ENCODE assay signal across 30 cellular contexts in the genomic region with DNA sequence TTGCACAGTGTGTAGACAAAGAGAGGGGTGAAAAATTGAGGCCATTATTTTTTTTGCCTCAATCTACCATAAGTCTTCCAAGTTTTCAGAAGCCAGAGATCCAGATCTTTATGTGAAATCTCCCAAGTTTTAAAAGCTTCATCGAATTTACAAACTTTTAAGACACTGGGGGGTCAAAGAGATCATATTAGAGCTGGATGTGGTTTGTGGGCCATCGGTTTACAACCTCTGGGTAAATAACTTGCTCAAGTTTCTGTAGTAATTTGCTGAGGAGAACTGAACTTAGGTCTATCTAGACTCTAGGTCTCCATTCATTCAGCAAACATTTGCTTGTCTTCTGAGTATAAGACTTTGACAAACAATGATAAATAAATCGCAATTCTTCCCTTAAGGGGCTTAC. TPM values are rescaled to one million over a fixed set of nuclear protein-coding genes. Genes with fewer than 3 reads are reported as not detected.
DNase-seq lines count a peak whose midpoint lies in the region; ATAC-seq and TF ChIP-seq lines count a peak whose summit lies in the region.
"Had no signal": no experiment of that assay in that cellular context is flagged by ENCODE, and none has a peak within 500 bp of the region (broad histone marks: within the 10 kb centered on the region; RNA-seq: fewer than 3 reads in every experiment).

No MANE protein-coding gene starts in this region.

- TF ChIP-seq CTCF in OCI-LY1 (IDR thresholded peaks at IDR 0.05; ENCODE audit: low read length) (no peak), foreskin keratinocyte (conservative IDR thresholded peaks at IDR 0.05) (no peak)

- no peak overlapping the region for H3K4me2 ChIP-seq in OCI-LY1 (ENCODE audit: low read length)

- no peak overlapping the region for H3K9ac ChIP-seq in OCI-LY1 (ENCODE audit: low read length)

- H3K36me3 Mint-ChIP-seq in activated T-cell treated with anti-CD3 and anti-CD28 coated beads, Interleukin-2, amount 50 U/mL, for 72 hours (ENCODE audit: insufficient read depth in 2 of 2): peaks cover 8 to 14% of the 10 kb centered on the region in 2 donors
- peaks cover 22% of the 10 kb centered on the region for H3K36me3 Mint-ChIP-seq in activated naive CD8-positive, alpha-beta T cell treated with anti-CD3 and anti-CD28 coated beads, Interleukin-2, amount 50 U/mL, for 24 hours (ENCODE audit: low read depth)

- no peak overlapping the region for H3K4me3 ChIP-seq in OCI-LY1 (ENCODE audit: low read depth, low read length, poor library complexity, severe bottlenecking)
- H3K4me3 ChIP-seq: HAP-1, testis had no signal

- H3K9me2 ChIP-seq in OCI-LY1 (ENCODE audit: low read depth, low read length): no peaks in the 10 kb centered on the region

- H3K4me1 Mint-ChIP-seq in activated T-cell treated with anti-CD3 and anti-CD28 coated beads, Interleukin-2, amount 50 U/mL, for 72 hours (ENCODE audit: low read depth): peaks cover 47% of the 10 kb centered on the region
- H3K4me1 Mint-ChIP-seq in activated naive CD8-positive, alpha-beta T cell treated with anti-CD3 and anti-CD28 coated beads, Interleukin-2, amount 50 U/mL, for 24 hours: peaks cover 73% of the 10 kb centered on the region
- H3K4me1 Mint-ChIP-seq in stimulated activated naive CD8-positive, alpha-beta T cell treated with anti-CD3 and anti-CD28 coated beads, Interleukin-15, amount 100 ng/mL, for 72 hours: peaks cover 64% of the 10 kb centered on the region

- no peak overlapping the region for H2AFZ ChIP-seq in OCI-LY1 (ENCODE audit: low read length)

- H3K27me3 ChIP-seq in OCI-LY1 (ENCODE audit: insufficient read depth, low read length): no peaks in the 10 kb centered on the region
- no peaks in the 10 kb centered on the region for H3K27me3 ChIP-seq in foreskin keratinocyte
- H3K27me3 ChIP-seq: testis had no signal

- peaks cover 0 to 4% of the 10 kb centered on the region in 2 donors for H3K9me3 Mint-ChIP-seq in activated T-cell treated with anti-CD3 and anti-CD28 coated beads, Interleukin-2, amount 50 U/mL, for 72 hours
- peaks cover 7% of the 10 kb centered on the region for H3K9me3 Mint-ChIP-seq in activated naive CD8-positive, alpha-beta T cell treated with anti-CD3 and anti-CD28 coated beads, Interleukin-2, amount 50 U/mL, for 24 hours
- peaks cover 11 to 24% of the 10 kb centered on the region in 2 donors for H3K9me3 Mint-ChIP-seq in stimulated activated naive CD8-positive, alpha-beta T cell treated with anti-CD3 and anti-CD28 coated beads, Interleukin-15, amount 100 ng/mL, for 72 hours

- no peaks in the 10 kb centered on the region for H3K9me3 ChIP-seq in OCI-LY1 (ENCODE audit: low read length)
- H3K9me3 ChIP-seq: HAP-1, testis had no signal

- no peak for DNase-seq in activated T-cell treated with anti-CD3 and anti-CD28 coated beads, Interleukin-2, amount 50 U/mL, for 72 hours
- DNase-seq in activated T-cell treated with anti-CD3 and anti-CD28 coated beads, Interleukin-2, amount 50 U/mL, for 1 hour: no peak
- DNase-seq in activated naive CD8-positive, alpha-beta T cell treated with anti-CD3 and anti-CD28 coated beads, Interleukin-2, amount 50 U/mL, for 24 hours: no peak
- no peak for DNase-seq in stimulated activated naive CD8-positive, alpha-beta T cell treated with anti-CD3 and anti-CD28 coated beads, Interleukin-15, amount 100 ng/mL, for 72 hours
- DNase-seq in NCI-H187 (lab: John Stamatoyannopoulos, UW): no peak
- DNase-seq in foreskin keratinocyte: no peak
- DNase-seq: activated CD4-positive, CD25-positive, alpha-beta regulatory T cell treated with anti-CD3 and anti-CD28 coated beads, Interleukin-2, amount 50 U/mL, for 72 hours; AML-193; cortex of kidney; DMS53; effector memory CD4-positive, alpha-beta T cell; glutamatergic neuron; KG1; MM.1S; NCI-H2029 treated with DMSO at 0.1 percent for 48 hours; NCI-H2227 treated with DMSO at 0.1 percent for 48 hours; NCI-H526; nephron progenitor cell; PC-3; stimulated activated naive B cell treated with anti-CD40 and anti-IgM and Interleukin-4, amounts not matched to agents 10 μg/mL and 1 μg/mL and 100 μg/mL, for 72 hours; testis had no signal

- H3K79me2 ChIP-seq in OCI-LY1 (ENCODE audit: insufficient read depth, low read length): no peaks in the 10 kb centered on the region

- H3K27me3 Mint-ChIP-seq in activated T-cell treated with anti-CD3 and anti-CD28 coated beads, Interleukin-2, amount 50 U/mL, for 72 hours (ENCODE audit: low read depth): no peaks in the 10 kb centered on the region
- no peaks in the 10 kb centered on the region for H3K27me3 Mint-ChIP-seq in activated naive CD8-positive, alpha-beta T cell treated with anti-CD3 and anti-CD28 coated beads, Interleukin-2, amount 50 U/mL, for 24 hours
- H3K27me3 Mint-ChIP-seq in stimulated activated naive CD8-positive, alpha-beta T cell treated with anti-CD3 and anti-CD28 coated beads, Interleukin-15, amount 100 ng/mL, for 72 hours: no peaks in the 10 kb centered on the region
- H3K27me3 Mint-ChIP-seq: stimulated activated naive B cell treated with anti-CD40 and anti-IgM and Interleukin-4, amounts not matched to agents 10 μg/mL and 1 μg/mL and 100 μg/mL, for 72 hours had no signal

- ATAC-seq in activated T-cell treated with anti-CD3 and anti-CD28 coated beads, Interleukin-2, amount 50 U/mL, for 72 hours (replicated peaks in 1 of 2): no peak
- ATAC-seq in activated naive CD8-positive, alpha-beta T cell treated with anti-CD3 and anti-CD28 coated beads, Interleukin-2, amount 50 U/mL, for 24 hours: no peak
- no peak for ATAC-seq in stimulated activated naive CD8-positive, alpha-beta T cell treated with anti-CD3 and anti-CD28 coated beads, Interleukin-15, amount 100 ng/mL, for 72 hours
- ATAC-seq in foreskin keratinocyte: no peak
- ATAC-seq: PC-3 had no signal

- H3K36me3 ChIP-seq in OCI-LY1 (ENCODE audit: insufficient read depth, low read length): no peaks in the 10 kb centered on the region
- H3K36me3 ChIP-seq: HAP-1 had no signal

- H3F3A ChIP-seq in OCI-LY1 (ENCODE audit: insufficient read depth, low read length): 0 out of 2 replicates have a peak, but pooled peaks cover 7% of the 10 kb centered on the region

- H3K4me1 ChIP-seq in OCI-LY1 (ENCODE audit: insufficient read depth, low read length, severe bottlenecking): peaks cover 53% of the 10 kb centered on the region
- H3K4me1 ChIP-seq in foreskin keratinocyte: peaks cover 5% of the 10 kb centered on the region
- H3K4me1 ChIP-seq: HAP-1, testis had no signal

- peak overlapping the region; percentile 27 for H3K27ac Mint-ChIP-seq in activated T-cell treated with anti-CD3 and anti-CD28 coated beads, Interleukin-2, amount 50 U/mL, for 72 hours
- peak overlapping the region; percentile 96 for H3K27ac Mint-ChIP-seq in activated naive CD8-positive, alpha-beta T cell treated with anti-CD3 and anti-CD28 coated beads, Interleukin-2, amount 50 U/mL, for 24 hours
- peak overlapping the region; percentile 9 to 88 for H3K27ac Mint-ChIP-seq in stimulated activated naive CD8-positive, alpha-beta T cell treated with anti-CD3 and anti-CD28 coated beads, Interleukin-15, amount 100 ng/mL, for 72 hours
- H3K27ac Mint-ChIP-seq: nephron progenitor cell had no signal

- no peaks in the 10 kb centered on the region for H4K20me1 ChIP-seq in OCI-LY1 (ENCODE audit: insufficient read depth, low read length)

- H3K4me3 Mint-ChIP-seq in activated T-cell treated with anti-CD3 and anti-CD28 coated beads, Interleukin-2, amount 50 U/mL, for 72 hours: peak overlapping the region; percentile 8 to 19
- H3K4me3 Mint-ChIP-seq in activated naive CD8-positive, alpha-beta T cell treated with anti-CD3 and anti-CD28 coated beads, Interleukin-2, amount 50 U/mL, for 24 hours: peak overlapping the region; percentile 52
- H3K4me3 Mint-ChIP-seq in stimulated activated naive CD8-positive, alpha-beta T cell treated with anti-CD3 and anti-CD28 coated beads, Interleukin-15, amount 100 ng/mL, for 72 hours: peak overlapping the region; percentile 1 to 6
- H3K4me3 Mint-ChIP-seq: activated T-helper 1 cell treated with anti-CD3 and anti-CD28 coated beads, Interleukin-12 subunit alpha, Interleukin-12 subunit beta, Interleukin-2, Interleukin-4 antibody, amounts not matched to agents 30 ng/mL and 10 ng/mL and 1 ng/mL, durations not matched to agents 14 hours and 24 hours and 36 hours; nephron progenitor cell; stimulated activated naive B cell treated with anti-CD40 and anti-IgM and Interleukin-4, amounts not matched to agents 10 μg/mL and 1 μg/mL and 100 μg/mL, for 72 hours had no signal

- H3K27ac ChIP-seq in OCI-LY1 (ENCODE audit: low read depth, low read length, poor library complexity, severe bottlenecking): peak overlapping the region; percentile 82
- H3K27ac ChIP-seq in foreskin keratinocyte: no peak overlapping the region
- H3K27ac ChIP-seq: testis had no signal

RNA-seq across cellular contexts. Expression of gene CHRNA9, which starts 54.0 kb away (rescaled TPM):
- not detected for total RNA-seq in activated T-cell treated with anti-CD3 and anti-CD28 coated beads, Interleukin-2, amount 50 U/mL, for 72 hours
- 0.07 TPM in 1 of 2 replicates, not detected in the other for total RNA-seq in foreskin keratinocyte
- polyA plus RNA-seq in foreskin keratinocyte: 0.10 TPM in 1 of 2 replicates, not detected in the other
- total RNA-seq: activated T-helper 1 cell treated with anti-CD3 and anti-CD28 coated beads, Interleukin-12 subunit alpha, Interleukin-12 subunit beta, Interleukin-2, Interleukin-4 antibody, amounts not matched to agents 30 ng/mL and 10 ng/mL and 1 ng/mL, durations not matched to agents 14 hours and 24 hours and 36 hours; cardiac septum; epithelial cell of proximal tubule; mucosa of gallbladder; osteocyte; PC-3; T-helper 1 cell treated with Interleukin-12 subunit alpha and Interleukin-12 subunit beta and Interleukin-4 antibody, amounts not matched to agents 30 ng/mL and 1 ng/mL, for 36 hours; urinary bladder had no signal

Comparison
In these comparisons a context has a peak if more than half of its experiments do, and no peak if none do; other contexts are left out.
1. H3K27ac Mint-ChIP-seq: peak in every context shown above with its lines; median percentile 96 in activated naive CD8-positive, alpha-beta T cell treated with anti-CD3 and anti-CD28 coated beads, Interleukin-2, amount 50 U/mL, for 24 hours; 48 in stimulated activated naive CD8-positive, alpha-beta T cell treated with anti-CD3 and anti-CD28 coated beads, Interleukin-15, amount 100 ng/mL, for 72 hours; 27 in activated T-cell treated with anti-CD3 and anti-CD28 coated beads, Interleukin-2, amount 50 U/mL, for 72 hours.